Comparison of ENCODE assay signal across 1 cellular context in the genomic region with DNA sequence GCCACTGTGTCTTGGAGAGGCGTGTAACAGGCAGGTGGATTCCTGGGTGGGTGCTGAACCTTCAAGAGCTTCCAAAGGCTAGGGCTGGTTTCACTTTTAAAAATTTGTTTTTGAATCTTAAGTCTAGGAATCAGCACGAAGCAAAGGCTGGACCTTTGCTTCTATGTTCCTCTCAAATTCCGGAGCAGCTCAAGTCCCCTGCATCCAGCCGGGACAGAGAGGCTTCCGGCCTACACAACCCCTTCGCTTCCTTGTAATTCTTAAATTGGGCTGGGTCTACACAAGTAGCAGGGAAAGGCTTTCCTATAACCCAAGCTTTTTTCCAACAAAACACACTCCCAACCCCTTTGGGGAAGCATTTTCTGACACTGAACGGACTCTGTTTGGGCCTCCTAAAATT.
TF ChIP-seq lines count a peak whose summit lies in the region.

No MANE protein-coding gene starts in this region.

TF ChIP-seq in endothelial cell of umbilical vein, 7 proteins besides CTCF, POLR2A, EP300 and RAD21:
- TF ChIP-seq MAX (IDR thresholded peaks at IDR 0.05; ENCODE audit: insufficient read depth, insufficient read length) = no peak
- peak; percentile 46 for TF ChIP-seq EZH2 (IDR thresholded peaks at IDR 0.05; ENCODE audit: borderline replicate concordance, low read depth, low read length, severe bottlenecking)
TF ChIP-seq in endothelial cell of umbilical vein: peak in this region for 1.
